ENCODE assay signal across 8 cellular contexts in the genomic region with DNA sequence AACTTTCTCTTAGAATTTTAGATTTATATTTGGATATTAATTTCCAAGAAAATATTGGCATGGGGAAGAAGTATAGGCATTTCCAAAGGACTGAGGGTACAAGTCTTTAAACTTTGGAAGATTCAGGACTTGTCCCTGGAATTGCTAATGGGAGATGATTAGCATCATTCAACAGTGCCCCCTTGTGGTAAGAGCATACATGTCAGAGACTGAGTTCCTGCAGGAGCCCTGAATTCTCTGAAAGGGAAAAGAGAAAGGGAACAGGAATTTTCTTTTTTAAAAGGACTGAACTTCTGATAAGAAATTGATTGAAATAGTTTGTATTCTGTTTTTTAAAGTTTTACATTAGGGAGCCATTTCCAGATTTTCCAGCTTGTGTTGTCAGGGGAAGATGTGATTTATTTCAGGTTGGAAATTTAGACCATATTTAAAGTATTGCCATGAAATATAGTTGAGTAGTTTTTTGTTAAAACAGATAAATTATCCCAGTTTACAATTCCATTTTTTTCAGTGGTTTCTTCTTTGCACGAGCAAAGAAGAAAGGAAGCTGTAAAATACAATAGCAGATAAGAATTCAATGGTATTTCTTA. TPM values are rescaled to one million over a fixed set of nuclear protein-coding genes. Genes with fewer than 3 reads are reported as not detected.
DNase-seq lines count a peak whose midpoint lies in the region; ATAC-seq and TF ChIP-seq lines count a peak whose summit lies in the region.

No MANE protein-coding gene starts in this region.

- DNase-seq in activated T-cell treated with anti-CD3 and anti-CD28 coated beads for 24 hours (ENCODE audit: low read depth) (peak; percentile 16), LNCaP clone FGC (ENCODE audit: low read depth) (peak; percentile 61), RPMI7951 (ENCODE audit: low read depth) (peak; percentile 72), cerebellum (ENCODE audit: low spot score) (peak; percentile 36), kidney epithelial cell (ENCODE audit: low read depth) (peak; percentile 43), substantia nigra (lab: John Stamatoyannopoulos, UW) (peak in 27 of 49 donors; percentile 0 to 72 (median 25))
- no peak for DNase-seq in activated T-cell treated with anti-CD3 and anti-CD28 coated beads, Interleukin-2, amount 50 U/mL, for 1 hour

- TF ChIP-seq CTCF in LNCaP clone FGC (IDR thresholded peaks at IDR 0.05; ENCODE audit: control insufficient read depth, extremely low read depth, insufficient read depth), result peak; percentile 85
- peak; percentile 88 for TF ChIP-seq CTCF in kidney epithelial cell (IDR thresholded peaks at IDR 0.05; ENCODE audit: insufficient read depth, low read length, poor library complexity, severe bottlenecking)

- H3K27me3 ChIP-seq in kidney epithelial cell (ENCODE audit: control insufficient read depth, insufficient read depth, low read length), result no peaks in the 10 kb centered on the region

- H3K27ac ChIP-seq in substantia nigra (ENCODE audit: low read depth, low read length, poor library complexity, severe bottlenecking), result no peak overlapping the region

- H3K36me3 ChIP-seq in kidney epithelial cell (ENCODE audit: control insufficient read depth, insufficient read depth, low read length), result peaks cover 1% of the 10 kb centered on the region

- H3K4me3 ChIP-seq in LNCaP clone FGC (ENCODE audit: low read depth, low read length), result no peak overlapping the region
- H3K4me3 ChIP-seq in kidney epithelial cell (ENCODE audit: low read depth, low read length), result no peak overlapping the region

- no peak for ATAC-seq in HG03159 (IDR thresholded peaks at IDR 0.05; ENCODE audit: unreplicated experiment)

RNA-seq across cellular contexts. Expression of gene REP15, which starts 44.0 kb away (rescaled TPM):
- 1.4 and 1.6 TPM in 2 replicates for total RNA-seq in RPMI7951 (2014; rRNA removed; shearing (Covaris generic))
- 0.82 TPM for total RNA-seq in cerebellum
- 1.3 and 1.9 TPM in 2 replicates for total RNA-seq in kidney epithelial cell

RNA-seq across cellular contexts. Expression of gene MRPS35, which starts 58.4 kb away (rescaled TPM):
- total RNA-seq in RPMI7951 (2014; rRNA removed; shearing (Covaris generic)), result 51.0 and 62.5 TPM in 2 replicates
- total RNA-seq in cerebellum, result 36.1 TPM
- total RNA-seq in kidney epithelial cell, result 65.8 and 93.3 TPM in 2 replicates
